In the genomic region with DNA sequence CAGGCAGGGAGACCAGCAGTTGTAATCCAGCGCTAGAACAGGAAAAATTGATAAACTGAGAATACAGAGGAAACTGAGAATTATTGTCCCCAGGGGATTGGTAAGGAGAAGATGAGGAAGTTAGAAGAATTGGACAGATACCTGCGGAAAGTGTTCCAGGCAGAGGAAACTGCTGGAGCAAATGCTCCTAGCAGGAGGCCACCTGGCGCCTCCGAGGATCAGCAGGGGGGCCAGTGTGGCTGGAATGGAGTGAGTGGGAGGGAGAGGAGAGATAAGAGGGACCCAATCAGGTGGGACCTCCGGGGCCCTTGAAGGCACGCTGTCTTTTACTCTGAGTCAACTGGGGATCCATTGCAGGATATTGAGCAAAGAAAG, we compare ENCODE assay signal across 1 cellular context.
TF ChIP-seq lines count a peak whose summit lies in the region.

No MANE protein-coding gene starts in this region.

TF ChIP-seq in SK-N-SH, 30 proteins besides CTCF, POLR2A, EP300 and RAD21 (continued from another document):
- TF ChIP-seq, protein P1, sequence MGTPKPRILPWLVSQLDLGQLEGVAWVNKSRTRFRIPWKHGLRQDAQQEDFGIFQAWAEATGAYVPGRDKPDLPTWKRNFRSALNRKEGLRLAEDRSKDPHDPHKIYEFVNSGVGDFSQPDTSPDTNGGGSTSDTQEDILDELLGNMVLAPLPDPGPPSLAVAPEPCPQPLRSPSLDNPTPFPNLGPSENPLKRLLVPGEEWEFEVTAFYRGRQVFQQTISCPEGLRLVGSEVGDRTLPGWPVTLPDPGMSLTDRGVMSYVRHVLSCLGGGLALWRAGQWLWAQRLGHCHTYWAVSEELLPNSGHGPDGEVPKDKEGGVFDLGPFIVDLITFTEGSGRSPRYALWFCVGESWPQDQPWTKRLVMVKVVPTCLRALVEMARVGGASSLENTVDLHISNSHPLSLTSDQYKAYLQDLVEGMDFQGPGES (IDR thresholded peaks at IDR 0.05; ENCODE audit: low read depth, low read length): no peak
- no peak for TF ChIP-seq MEF2A (IDR thresholded peaks at IDR 0.05; ENCODE audit: borderline replicate concordance, low read depth)
- TF ChIP-seq, protein P2, sequence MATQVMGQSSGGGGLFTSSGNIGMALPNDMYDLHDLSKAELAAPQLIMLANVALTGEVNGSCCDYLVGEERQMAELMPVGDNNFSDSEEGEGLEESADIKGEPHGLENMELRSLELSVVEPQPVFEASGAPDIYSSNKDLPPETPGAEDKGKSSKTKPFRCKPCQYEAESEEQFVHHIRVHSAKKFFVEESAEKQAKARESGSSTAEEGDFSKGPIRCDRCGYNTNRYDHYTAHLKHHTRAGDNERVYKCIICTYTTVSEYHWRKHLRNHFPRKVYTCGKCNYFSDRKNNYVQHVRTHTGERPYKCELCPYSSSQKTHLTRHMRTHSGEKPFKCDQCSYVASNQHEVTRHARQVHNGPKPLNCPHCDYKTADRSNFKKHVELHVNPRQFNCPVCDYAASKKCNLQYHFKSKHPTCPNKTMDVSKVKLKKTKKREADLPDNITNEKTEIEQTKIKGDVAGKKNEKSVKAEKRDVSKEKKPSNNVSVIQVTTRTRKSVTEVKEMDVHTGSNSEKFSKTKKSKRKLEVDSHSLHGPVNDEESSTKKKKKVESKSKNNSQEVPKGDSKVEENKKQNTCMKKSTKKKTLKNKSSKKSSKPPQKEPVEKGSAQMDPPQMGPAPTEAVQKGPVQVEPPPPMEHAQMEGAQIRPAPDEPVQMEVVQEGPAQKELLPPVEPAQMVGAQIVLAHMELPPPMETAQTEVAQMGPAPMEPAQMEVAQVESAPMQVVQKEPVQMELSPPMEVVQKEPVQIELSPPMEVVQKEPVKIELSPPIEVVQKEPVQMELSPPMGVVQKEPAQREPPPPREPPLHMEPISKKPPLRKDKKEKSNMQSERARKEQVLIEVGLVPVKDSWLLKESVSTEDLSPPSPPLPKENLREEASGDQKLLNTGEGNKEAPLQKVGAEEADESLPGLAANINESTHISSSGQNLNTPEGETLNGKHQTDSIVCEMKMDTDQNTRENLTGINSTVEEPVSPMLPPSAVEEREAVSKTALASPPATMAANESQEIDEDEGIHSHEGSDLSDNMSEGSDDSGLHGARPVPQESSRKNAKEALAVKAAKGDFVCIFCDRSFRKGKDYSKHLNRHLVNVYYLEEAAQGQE (IDR thresholded peaks at IDR 0.05; ENCODE audit: low read depth, low read length): no peak
- TF ChIP-seq JUND (IDR thresholded peaks at IDR 0.05): no peak
- TF ChIP-seq RCOR1 (IDR thresholded peaks at IDR 0.05; ENCODE audit: low read length): no peak
- TF ChIP-seq ELF1 (IDR thresholded peaks at IDR 0.05): no peak
- TF ChIP-seq SMC3 (IDR thresholded peaks at IDR 0.05; ENCODE audit: low read depth, low read length): no peak
